1 cellular context compared by ENCODE assay signal in the genomic region with DNA sequence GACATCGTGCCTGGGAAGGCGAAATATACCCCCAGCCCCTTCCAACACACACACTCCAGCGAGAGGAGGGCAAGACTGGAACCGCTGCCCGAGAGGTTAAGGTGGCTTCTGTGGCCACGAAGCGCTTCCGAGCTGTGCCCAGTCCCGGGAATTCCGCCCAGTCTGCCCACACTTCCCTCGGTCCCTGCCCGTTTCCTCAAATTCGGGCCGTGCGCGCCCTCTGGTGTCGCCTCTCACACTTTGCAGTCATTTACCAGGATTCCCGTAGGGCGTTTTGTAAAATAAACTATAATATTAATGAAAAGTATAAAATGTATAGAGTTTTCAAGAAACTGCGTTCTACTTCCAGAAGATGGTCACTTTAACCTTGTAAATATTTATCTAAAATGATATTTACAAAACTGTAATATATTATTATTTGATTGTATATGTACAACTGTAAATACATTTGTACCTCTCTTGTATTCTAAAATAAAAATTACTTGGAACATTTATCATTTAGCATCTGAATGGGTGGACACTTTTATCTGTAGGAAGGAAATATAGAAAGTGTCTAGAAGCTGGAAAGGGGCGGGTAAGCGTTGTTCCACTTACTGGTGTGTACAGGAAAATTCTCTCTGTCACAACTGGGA.
TF ChIP-seq lines count a peak whose summit lies in the region.

No MANE protein-coding gene starts in this region.

TF ChIP-seq in HepG2, 621 proteins besides CTCF, POLR2A, EP300 and RAD21 (continued from another document):
- TF ChIP-seq, protein P1, sequence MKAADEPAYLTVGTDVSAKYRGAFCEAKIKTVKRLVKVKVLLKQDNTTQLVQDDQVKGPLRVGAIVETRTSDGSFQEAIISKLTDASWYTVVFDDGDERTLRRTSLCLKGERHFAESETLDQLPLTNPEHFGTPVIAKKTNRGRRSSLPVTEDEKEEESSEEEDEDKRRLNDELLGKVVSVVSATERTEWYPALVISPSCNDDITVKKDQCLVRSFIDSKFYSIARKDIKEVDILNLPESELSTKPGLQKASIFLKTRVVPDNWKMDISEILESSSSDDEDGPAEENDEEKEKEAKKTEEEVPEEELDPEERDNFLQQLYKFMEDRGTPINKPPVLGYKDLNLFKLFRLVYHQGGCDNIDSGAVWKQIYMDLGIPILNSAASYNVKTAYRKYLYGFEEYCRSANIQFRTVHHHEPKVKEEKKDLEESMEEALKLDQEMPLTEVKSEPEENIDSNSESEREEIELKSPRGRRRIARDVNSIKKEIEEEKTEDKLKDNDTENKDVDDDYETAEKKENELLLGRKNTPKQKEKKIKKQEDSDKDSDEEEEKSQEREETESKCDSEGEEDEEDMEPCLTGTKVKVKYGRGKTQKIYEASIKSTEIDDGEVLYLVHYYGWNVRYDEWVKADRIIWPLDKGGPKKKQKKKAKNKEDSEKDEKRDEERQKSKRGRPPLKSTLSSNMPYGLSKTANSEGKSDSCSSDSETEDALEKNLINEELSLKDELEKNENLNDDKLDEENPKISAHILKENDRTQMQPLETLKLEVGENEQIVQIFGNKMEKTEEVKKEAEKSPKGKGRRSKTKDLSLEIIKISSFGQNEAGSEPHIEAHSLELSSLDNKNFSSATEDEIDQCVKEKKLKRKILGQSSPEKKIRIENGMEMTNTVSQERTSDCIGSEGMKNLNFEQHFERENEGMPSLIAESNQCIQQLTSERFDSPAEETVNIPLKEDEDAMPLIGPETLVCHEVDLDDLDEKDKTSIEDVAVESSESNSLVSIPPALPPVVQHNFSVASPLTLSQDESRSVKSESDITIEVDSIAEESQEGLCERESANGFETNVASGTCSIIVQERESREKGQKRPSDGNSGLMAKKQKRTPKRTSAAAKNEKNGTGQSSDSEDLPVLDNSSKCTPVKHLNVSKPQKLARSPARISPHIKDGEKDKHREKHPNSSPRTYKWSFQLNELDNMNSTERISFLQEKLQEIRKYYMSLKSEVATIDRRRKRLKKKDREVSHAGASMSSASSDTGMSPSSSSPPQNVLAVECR (CRISPR knock-in tag; IDR thresholded peaks at IDR 0.05; ENCODE audit: borderline replicate concordance): 0 out of 2 replicates have a peak, but pooled peaks have one; percentile 16
- 0 out of 2 replicates have a peak, but pooled peaks have one; percentile 39 for TF ChIP-seq TOPORS (CRISPR knock-in tag; IDR thresholded peaks at IDR 0.05)
- TF ChIP-seq SOX13 (IDR thresholded peaks at IDR 0.05): no peak
- TF ChIP-seq SOX13 (CRISPR knock-in tag; conservative IDR thresholded peaks at IDR 0.05 in 1 of 2, IDR thresholded peaks at IDR 0.05 in 1 of 2): no peak
- TF ChIP-seq ZNF20 (CRISPR knock-in tag; IDR thresholded peaks at IDR 0.05): no peak
- TF ChIP-seq HOXA3 (CRISPR knock-in tag; IDR thresholded peaks at IDR 0.05): no peak
- TF ChIP-seq, protein P2, sequence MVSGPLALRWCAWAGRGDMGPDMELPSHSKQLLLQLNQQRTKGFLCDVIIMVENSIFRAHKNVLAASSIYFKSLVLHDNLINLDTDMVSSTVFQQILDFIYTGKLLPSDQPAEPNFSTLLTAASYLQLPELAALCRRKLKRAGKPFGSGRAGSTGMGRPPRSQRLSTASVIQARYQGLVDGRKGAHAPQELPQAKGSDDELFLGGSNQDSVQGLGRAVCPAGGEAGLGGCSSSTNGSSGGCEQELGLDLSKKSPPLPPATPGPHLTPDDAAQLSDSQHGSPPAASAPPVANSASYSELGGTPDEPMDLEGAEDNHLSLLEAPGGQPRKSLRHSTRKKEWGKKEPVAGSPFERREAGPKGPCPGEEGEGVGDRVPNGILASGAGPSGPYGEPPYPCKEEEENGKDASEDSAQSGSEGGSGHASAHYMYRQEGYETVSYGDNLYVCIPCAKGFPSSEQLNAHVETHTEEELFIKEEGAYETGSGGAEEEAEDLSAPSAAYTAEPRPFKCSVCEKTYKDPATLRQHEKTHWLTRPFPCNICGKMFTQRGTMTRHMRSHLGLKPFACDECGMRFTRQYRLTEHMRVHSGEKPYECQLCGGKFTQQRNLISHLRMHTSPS (CRISPR knock-in tag; IDR thresholded peaks at IDR 0.05; ENCODE audit: low read depth): peak; percentile 61
- no peak for TF ChIP-seq STAT5B (CRISPR knock-in tag; IDR thresholded peaks at IDR 0.05)
- 0 out of 2 replicates have a peak, but pooled peaks have one; percentile 42 for TF ChIP-seq RFXAP (CRISPR knock-in tag; IDR thresholded peaks at IDR 0.05; ENCODE audit: borderline replicate concordance)
- TF ChIP-seq, protein P3, sequence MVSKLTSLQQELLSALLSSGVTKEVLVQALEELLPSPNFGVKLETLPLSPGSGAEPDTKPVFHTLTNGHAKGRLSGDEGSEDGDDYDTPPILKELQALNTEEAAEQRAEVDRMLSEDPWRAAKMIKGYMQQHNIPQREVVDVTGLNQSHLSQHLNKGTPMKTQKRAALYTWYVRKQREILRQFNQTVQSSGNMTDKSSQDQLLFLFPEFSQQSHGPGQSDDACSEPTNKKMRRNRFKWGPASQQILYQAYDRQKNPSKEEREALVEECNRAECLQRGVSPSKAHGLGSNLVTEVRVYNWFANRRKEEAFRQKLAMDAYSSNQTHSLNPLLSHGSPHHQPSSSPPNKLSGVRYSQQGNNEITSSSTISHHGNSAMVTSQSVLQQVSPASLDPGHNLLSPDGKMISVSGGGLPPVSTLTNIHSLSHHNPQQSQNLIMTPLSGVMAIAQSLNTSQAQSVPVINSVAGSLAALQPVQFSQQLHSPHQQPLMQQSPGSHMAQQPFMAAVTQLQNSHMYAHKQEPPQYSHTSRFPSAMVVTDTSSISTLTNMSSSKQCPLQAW (CRISPR knock-in tag; IDR thresholded peaks at IDR 0.05): peak; percentile 52; the same call in 1 of the 2 replicates
- peak; percentile 20; the same call in 1 of the 2 replicates for TF ChIP-seq FOSL2 (CRISPR knock-in tag; IDR thresholded peaks at IDR 0.05)
- 0 out of 2 replicates have a peak, but pooled peaks have one; percentile 61 for TF ChIP-seq ARID2 (CRISPR knock-in tag; IDR thresholded peaks at IDR 0.05; ENCODE audit: borderline replicate concordance)
- no peak for TF ChIP-seq SP5 (CRISPR knock-in tag; IDR thresholded peaks at IDR 0.05; ENCODE audit: borderline replicate concordance, low read depth)
- TF ChIP-seq, protein P4, sequence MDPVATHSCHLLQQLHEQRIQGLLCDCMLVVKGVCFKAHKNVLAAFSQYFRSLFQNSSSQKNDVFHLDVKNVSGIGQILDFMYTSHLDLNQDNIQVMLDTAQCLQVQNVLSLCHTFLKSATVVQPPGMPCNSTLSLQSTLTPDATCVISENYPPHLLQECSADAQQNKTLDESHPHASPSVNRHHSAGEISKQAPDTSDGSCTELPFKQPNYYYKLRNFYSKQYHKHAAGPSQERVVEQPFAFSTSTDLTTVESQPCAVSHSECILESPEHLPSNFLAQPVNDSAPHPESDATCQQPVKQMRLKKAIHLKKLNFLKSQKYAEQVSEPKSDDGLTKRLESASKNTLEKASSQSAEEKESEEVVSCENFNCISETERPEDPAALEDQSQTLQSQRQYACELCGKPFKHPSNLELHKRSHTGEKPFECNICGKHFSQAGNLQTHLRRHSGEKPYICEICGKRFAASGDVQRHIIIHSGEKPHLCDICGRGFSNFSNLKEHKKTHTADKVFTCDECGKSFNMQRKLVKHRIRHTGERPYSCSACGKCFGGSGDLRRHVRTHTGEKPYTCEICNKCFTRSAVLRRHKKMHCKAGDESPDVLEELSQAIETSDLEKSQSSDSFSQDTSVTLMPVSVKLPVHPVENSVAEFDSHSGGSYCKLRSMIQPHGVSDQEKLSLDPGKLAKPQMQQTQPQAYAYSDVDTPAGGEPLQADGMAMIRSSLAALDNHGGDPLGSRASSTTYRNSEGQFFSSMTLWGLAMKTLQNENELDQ (CRISPR knock-in tag; IDR thresholded peaks at IDR 0.05; ENCODE audit: borderline replicate concordance): no peak
- TF ChIP-seq, protein P5, sequence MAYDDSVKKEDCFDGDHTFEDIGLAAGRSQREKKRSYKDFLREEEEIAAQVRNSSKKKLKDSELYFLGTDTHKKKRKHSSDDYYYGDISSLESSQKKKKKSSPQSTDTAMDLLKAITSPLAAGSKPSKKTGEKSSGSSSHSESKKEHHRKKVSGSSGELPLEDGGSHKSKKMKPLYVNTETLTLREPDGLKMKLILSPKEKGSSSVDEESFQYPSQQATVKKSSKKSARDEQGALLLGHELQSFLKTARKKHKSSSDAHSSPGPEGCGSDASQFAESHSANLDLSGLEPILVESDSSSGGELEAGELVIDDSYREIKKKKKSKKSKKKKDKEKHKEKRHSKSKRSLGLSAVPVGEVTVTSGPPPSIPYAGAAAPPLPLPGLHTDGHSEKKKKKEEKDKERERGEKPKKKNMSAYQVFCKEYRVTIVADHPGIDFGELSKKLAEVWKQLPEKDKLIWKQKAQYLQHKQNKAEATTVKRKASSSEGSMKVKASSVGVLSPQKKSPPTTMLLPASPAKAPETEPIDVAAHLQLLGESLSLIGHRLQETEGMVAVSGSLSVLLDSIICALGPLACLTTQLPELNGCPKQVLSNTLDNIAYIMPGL (CRISPR knock-in tag; IDR thresholded peaks at IDR 0.05; ENCODE audit: borderline replicate concordance in 1 of 2, low read depth in 1 of 2): peak; percentile 51 to 77; a peak in 3 of 4 replicates
- peak; percentile 71 for TF ChIP-seq KDM2A (CRISPR knock-in tag; IDR thresholded peaks at IDR 0.05; ENCODE audit: borderline replicate concordance, low read depth)
- 0 out of 2 replicates have a peak, but pooled peaks have one; percentile 20 for TF ChIP-seq ELF3 (CRISPR knock-in tag; IDR thresholded peaks at IDR 0.05)
- TF ChIP-seq ZNF33B (CRISPR knock-in tag; IDR thresholded peaks at IDR 0.05): no peak
- 0 out of 2 replicates have a peak, but pooled peaks have one; percentile 54 for TF ChIP-seq SP140L (CRISPR knock-in tag; IDR thresholded peaks at IDR 0.05; ENCODE audit: borderline replicate concordance)
- TF ChIP-seq TCF7L2 (IDR thresholded peaks at IDR 0.05; ENCODE audit: low read depth, low read length): no peak
- peak; percentile 95 for TF ChIP-seq STAG1 (CRISPR knock-in tag; IDR thresholded peaks at IDR 0.05)
